2 cellular contexts compared by ENCODE assay signal in genomic region chr13:19685445-19685844, GRCh38.
TF ChIP-seq lines count a peak whose summit lies in the region.

No MANE protein-coding gene starts in this region.

TF ChIP-seq in SK-N-SH treated with all-trans-retinoic acid at 6 μM for 48 hours, 23 proteins besides CTCF, POLR2A, EP300 and RAD21 (continued from another document):
- TF ChIP-seq ZNF8 (CRISPR knock-in tag; IDR thresholded peaks at IDR 0.05) = no peak
- no peak for TF ChIP-seq TSHZ2 (CRISPR knock-in tag; IDR thresholded peaks at IDR 0.05)
TF ChIP-seq in SK-N-SH treated with all-trans-retinoic acid at 6 μM for 48 hours: peak in this region for 0.

TF ChIP-seq in SK-N-SH, 30 proteins besides CTCF, POLR2A, EP300 and RAD21 (continued from another document):
- TF ChIP-seq PBX3 (IDR thresholded peaks at IDR 0.05) (no peak), REST (IDR thresholded peaks at IDR 0.05; ENCODE audit: low read depth, low read length) (no peak)
